23 cellular contexts compared by ENCODE assay signal in genomic region chr6:6721606-6722005, GRCh38.
DNase-seq lines count a peak whose midpoint lies in the region; ATAC-seq and TF ChIP-seq lines count a peak whose summit lies in the region.
"Had no signal": no experiment of that assay in that cellular context is flagged by ENCODE, and none has a peak within 500 bp of the region (broad histone marks: within the 10 kb centered on the region; RNA-seq: fewer than 3 reads in every experiment).

No MANE protein-coding gene starts in this region.

- intact Hi-C loops in body of pancreas (cut with DNase I), result no loop called here

- TF ChIP-seq POLR2A in body of pancreas (IDR thresholded peaks at IDR 0.05), result no peak

- H3K4me1 ChIP-seq in BLaER1 (peaks cover 75% of the 10 kb centered on the region), Loucy (ENCODE audit: insufficient read depth, low read length, poor library complexity, severe bottlenecking) (peaks cover 67% of the 10 kb centered on the region), body of pancreas (peaks cover 35% of the 10 kb centered on the region), mucosa of rectum (ENCODE audit: control insufficient read depth in 2 of 2, insufficient read depth in 2 of 2, low read length in 2 of 2) (peaks cover 38 to 62% of the 10 kb centered on the region in 2 donors)

- H4K20me1 ChIP-seq in BLaER1, result no peaks in the 10 kb centered on the region
- no peaks in the 10 kb centered on the region for H4K20me1 ChIP-seq in Loucy (ENCODE audit: insufficient read depth, low read length, poor library complexity, severe bottlenecking)

- no peak overlapping the region for H3K4me3 ChIP-seq in BLaER1
- no peak overlapping the region for H3K4me3 ChIP-seq in Loucy (ENCODE audit: low read length, poor library complexity, severe bottlenecking)
- H3K4me3 ChIP-seq in body of pancreas, result no peak overlapping the region
- no peak overlapping the region for H3K4me3 ChIP-seq in mucosa of rectum (ENCODE audit: low read length in 2 of 2)
- H3K4me3 ChIP-seq: GM23338, neural progenitor cell, tibial artery had no signal

- H3K27ac ChIP-seq in BLaER1 (no peak overlapping the region), body of pancreas (peak overlapping the region in 3 of 4 donors; percentile 41 to 53 (median 44)), mucosa of rectum (ENCODE audit: low read depth in 2 of 2, low read length in 2 of 2) (peak overlapping the region; percentile 91 to 96)
- H3K27ac ChIP-seq: neural progenitor cell, tibial artery had no signal

- TF ChIP-seq CTCF in Loucy (conservative IDR thresholded peaks at IDR 0.05; ENCODE audit: low read length) (no peak), body of pancreas (IDR thresholded peaks at IDR 0.05) (no peak)

- peak in 3 of 4 donors; percentile 39 to 58 (median 56) for DNase-seq in body of pancreas
- DNase-seq in stimulated activated CD4-positive, alpha-beta T cell treated with anti-CD3 and anti-CD28 coated beads, Interleukin-2, amount 100 ng/mL, for 24 hours, result no peak
- no peak for DNase-seq in CD1c-positive myeloid dendritic cell (ENCODE audit: extremely low spot score)
- DNase-seq: activated CD4-positive, alpha-beta T cell treated with anti-CD3 and anti-CD28 coated beads, Interleukin-2, amount 10 ng/mL, durations not matched to agents 7 days and 5 days; activated gamma-delta T cell treated with Interleukin-2 at 50 U/mL for 16 hours; amygdala; CD8-positive, alpha-beta memory T cell; central memory CD4-positive, alpha-beta T cell; effector memory CD8-positive, alpha-beta T cell; islet precursor cell; MM.1S; NCI-H2081; RPMI8226; stimulated activated naive B cell treated with anti-CD40 and anti-IgM and Interleukin-4, amounts not matched to agents 10 μg/mL and 1 μg/mL and 100 μg/mL, for 72 hours; tibial artery had no signal

- no peaks in the 10 kb centered on the region for H3K27me3 ChIP-seq in BLaER1
- H3K27me3 ChIP-seq in Loucy (ENCODE audit: insufficient read depth, low read length, poor library complexity, severe bottlenecking), result no peaks in the 10 kb centered on the region
- H3K27me3 ChIP-seq in body of pancreas, result no peaks in the 10 kb centered on the region
- no peaks in the 10 kb centered on the region for H3K27me3 ChIP-seq in mucosa of rectum (ENCODE audit: control insufficient read depth in 2 of 2, insufficient read depth in 2 of 2, low read length in 2 of 2)
- H3K27me3 ChIP-seq: neural progenitor cell, tibial artery had no signal

- no peaks in the 10 kb centered on the region for H3K9me2 ChIP-seq in Loucy (replicated peaks; ENCODE audit: low read depth, low read length)

- 10 to 14% methylated on average over 2 of the region's 2 CpGs for WGBS in body of pancreas, 2 donors

- no peak overlapping the region for H3K9ac ChIP-seq in BLaER1
- peak overlapping the region; percentile 27 for H3K9ac ChIP-seq in Loucy (ENCODE audit: low read depth, low read length, poor library complexity, severe bottlenecking)
- peak overlapping the region; percentile 26 to 38 for H3K9ac ChIP-seq in mucosa of rectum (ENCODE audit: low read depth in 1 of 2, low read length in 2 of 2)
- H3K9ac ChIP-seq: neural progenitor cell had no signal

- H3K4me2 ChIP-seq in BLaER1, result peak overlapping the region; percentile 95
- H3K4me2 ChIP-seq in Loucy (ENCODE audit: low read depth, low read length, poor library complexity, severe bottlenecking), result peak overlapping the region; percentile 30
- H3K4me2 ChIP-seq: GM23338, neural progenitor cell had no signal

- ATAC-seq in body of pancreas, result peak; percentile 40
- no peak for ATAC-seq in GM21786 (IDR thresholded peaks at IDR 0.05; ENCODE audit: unreplicated experiment)
- ATAC-seq in GM21737 (IDR thresholded peaks at IDR 0.05; ENCODE audit: unreplicated experiment), result no peak
- ATAC-seq: effector memory CD8-positive, alpha-beta T cell; GM23338; HepG2; stimulated activated naive B cell treated with anti-CD40 and anti-IgM and Interleukin-4, amounts not matched to agents 10 μg/mL and 1 μg/mL and 100 μg/mL, for 72 hours had no signal

- peak overlapping the region; percentile 38; the same call in 1 of the 2 replicates for H2AFZ ChIP-seq in Loucy (ENCODE audit: low read length)
- H2AFZ ChIP-seq: GM23338, neural progenitor cell had no signal

- H3K36me3 ChIP-seq in BLaER1, result no peaks in the 10 kb centered on the region
- H3K36me3 ChIP-seq in Loucy (ENCODE audit: insufficient read depth, low read length), result no peaks in the 10 kb centered on the region
- no peaks in the 10 kb centered on the region for H3K36me3 ChIP-seq in body of pancreas (replicated peaks in 1 of 2; ENCODE audit: insufficient read depth in 1 of 2, low read depth in 2 of 2)
- H3K36me3 ChIP-seq in mucosa of rectum (ENCODE audit: control insufficient read depth in 2 of 2, insufficient read depth in 2 of 2, low read length in 2 of 2), result no peaks in the 10 kb centered on the region
- H3K36me3 ChIP-seq: neural progenitor cell, tibial artery had no signal

- H3K9me3 ChIP-seq in BLaER1, result no peaks in the 10 kb centered on the region
- H3K9me3 ChIP-seq in Loucy (ENCODE audit: insufficient read depth, low read depth, low read length), result no peaks in the 10 kb centered on the region
- H3K9me3 ChIP-seq in body of pancreas, result no peaks in the 10 kb centered on the region
- no peaks in the 10 kb centered on the region for H3K9me3 ChIP-seq in mucosa of rectum (ENCODE audit: control insufficient read depth in 2 of 2, low read length in 2 of 2)
- H3K9me3 ChIP-seq: tibial artery had no signal

- H3F3A ChIP-seq in Loucy (ENCODE audit: low read depth), result no peaks in the 10 kb centered on the region

- no peaks in the 10 kb centered on the region for H3K79me2 ChIP-seq in Loucy (ENCODE audit: insufficient read depth, low read length)

Comparison
In these comparisons a context has a peak if more than half of its experiments do, and no peak if none do; other contexts are left out.
1. DNase-seq: peak in body of pancreas (3 of 4); none in stimulated activated CD4-positive, alpha-beta T cell treated with anti-CD3 and anti-CD28 coated beads, Interleukin-2, amount 100 ng/mL, for 24 hours (0 of 2) and CD1c-positive myeloid dendritic cell (single experiment).